26 cellular contexts compared by ENCODE assay signal in genomic region chr13:23584275-23584674, GRCh38. TPM values are rescaled to one million over a fixed set of nuclear protein-coding genes. Genes with fewer than 3 reads are reported as not detected.
"Had no signal": no experiment of that assay in that cellular context is flagged by ENCODE, and none has a peak within 500 bp of the region (broad histone marks: within the 10 kb centered on the region; RNA-seq: fewer than 3 reads in every experiment).

No MANE protein-coding gene starts in this region.

- H3K4me3 Mint-ChIP-seq: T-cell had no signal

- DNase-seq: Kasumi-1, MG63, NCI-H1048, NCI-H1436, NCI-H146, NCI-H1694, NCI-H187, NCI-H2081 treated with DMSO at 0.1 percent for 48 hours, NCI-H2107, NCI-H2171, NCI-H226, NCI-H446 treated with DMSO at 0.1 percent for 48 hours, NCI-H510A, NCI-H524 treated with DMSO at 0.1 percent for 48 hours, NCI-H526 treated with DMSO at 0.1 percent for 48 hours, NCI-H774, PC-9, SHP77, SIG-M5, T-cell had no signal

- H3K9me3 Mint-ChIP-seq: T-cell had no signal

- H3K27ac ChIP-seq: PC-9, RWPE1, SJCRH30, SK-N-MC had no signal

- H3K27ac Mint-ChIP-seq: T-cell had no signal

- ATAC-seq: Panc1, Right ventricle myocardium inferior, T-cell had no signal

- H3K36me3 Mint-ChIP-seq: T-cell had no signal

- H3K27me3 ChIP-seq: MG63, SJCRH30 had no signal

- H3K9me3 ChIP-seq: MG63, SJCRH30 had no signal

- H3K36me3 ChIP-seq: MG63, SJCRH30 had no signal

- H3K4me3 ChIP-seq: MG63, PC-9, SJCRH30, SK-N-MC had no signal

RNA-seq across cellular contexts. Expression of gene TNFRSF19, which starts 14.1 kb away (rescaled TPM):
- total RNA-seq: OCI-LY7 had no signal
